In the genomic region with DNA sequence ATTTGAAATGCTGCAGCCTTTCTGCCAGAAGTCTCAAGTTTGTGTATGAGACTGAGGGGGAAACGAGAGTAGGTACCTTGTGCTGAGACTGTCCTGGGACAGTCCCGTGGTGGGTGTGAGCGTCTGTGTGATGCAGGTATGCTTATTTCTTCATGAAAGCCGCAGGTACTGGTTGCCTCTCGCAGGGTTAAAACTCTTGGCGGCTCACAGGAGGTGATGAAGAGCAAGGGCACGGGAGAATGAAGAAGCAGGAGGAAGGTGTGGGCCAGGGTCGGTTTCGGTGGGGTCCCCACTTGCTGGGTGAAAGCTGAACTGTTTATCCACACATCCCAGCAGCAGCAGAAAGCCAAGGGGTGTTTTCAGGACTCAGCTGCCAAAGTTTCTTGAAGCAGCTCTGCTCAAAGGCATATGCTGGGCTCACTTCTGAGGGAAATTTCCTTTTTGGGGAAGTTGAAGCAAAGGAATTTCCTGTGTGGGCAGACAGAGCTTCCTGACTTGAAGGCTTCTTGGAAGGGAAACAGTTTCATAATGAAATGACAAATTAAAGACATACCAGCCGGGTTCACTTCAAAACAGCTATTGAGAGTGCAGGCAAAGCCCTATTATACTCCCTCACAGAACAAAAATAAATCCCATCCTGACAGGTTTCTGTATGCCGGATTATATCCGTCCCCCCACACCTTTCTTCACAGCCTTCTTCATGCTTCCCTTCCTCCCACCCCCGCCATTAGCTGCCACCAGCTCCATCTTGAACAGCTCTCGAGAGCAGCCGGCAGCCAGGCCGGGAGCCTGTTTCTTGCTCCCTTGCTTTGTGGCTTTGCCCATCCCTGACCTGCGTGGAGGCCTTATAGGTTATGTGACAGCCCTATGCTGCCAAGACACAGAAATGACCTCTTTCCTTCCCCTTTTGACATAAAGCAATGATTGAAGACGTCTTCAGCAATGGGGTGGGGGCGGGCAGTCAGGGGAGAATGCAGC, we compare ENCODE assay signal across 8 cellular contexts.
DNase-seq lines count a peak whose midpoint lies in the region; ATAC-seq lines count a peak whose summit lies in the region.

No MANE protein-coding gene starts in this region.

- no peaks in the 10 kb centered on the region for H3K9me3 Mint-ChIP-seq in T-helper 2 cell treated with Interferon-gamma antibody and Interleukin-4, amounts not matched to agents 5 μg/mL and 100 μg/mL, for 36 hours

- peaks cover 59% of the 10 kb centered on the region for H3K4me1 Mint-ChIP-seq in T-helper 2 cell treated with Interferon-gamma antibody and Interleukin-4, amounts not matched to agents 5 μg/mL and 100 μg/mL, for 36 hours (ENCODE audit: low read depth)

- ATAC-seq in GM18868 (IDR thresholded peaks at IDR 0.05; ENCODE audit: unreplicated experiment) (peak; percentile 68), HG03066 (IDR thresholded peaks at IDR 0.05; ENCODE audit: low read depth, unreplicated experiment) (peak; percentile 70)

- H3K4me3 Mint-ChIP-seq in T-helper 2 cell treated with Interferon-gamma antibody and Interleukin-4, amounts not matched to agents 5 μg/mL and 100 μg/mL, for 36 hours, result peak overlapping the region; percentile 74

- peak overlapping the region; percentile 77 for H3K27ac Mint-ChIP-seq in T-helper 2 cell treated with Interferon-gamma antibody and Interleukin-4, amounts not matched to agents 5 μg/mL and 100 μg/mL, for 36 hours

- no peaks in the 10 kb centered on the region for H3K27me3 Mint-ChIP-seq in T-helper 2 cell treated with Interferon-gamma antibody and Interleukin-4, amounts not matched to agents 5 μg/mL and 100 μg/mL, for 36 hours (ENCODE audit: low read depth)

- H3K36me3 Mint-ChIP-seq in T-helper 2 cell treated with Interferon-gamma antibody and Interleukin-4, amounts not matched to agents 5 μg/mL and 100 μg/mL, for 36 hours (ENCODE audit: low read depth), result peaks cover 8% of the 10 kb centered on the region

- DNase-seq in T-helper 2 cell treated with Interferon-gamma antibody and Interleukin-4, amounts not matched to agents 5 μg/mL and 100 μg/mL, for 36 hours (ENCODE audit: low spot score), result peak; percentile 72
- DNase-seq in central memory CD4-positive, alpha-beta T cell, result peak; percentile 11
- DNase-seq in mucosa of gallbladder (ENCODE audit: low spot score) (peak; percentile 32), NCI-H2081 treated with DMSO at 0.1 percent for 48 hours (lab: John Stamatoyannopoulos, UW) (no peak), cerebellum (ENCODE audit: low spot score) (no peak)
- DNase-seq in stimulated activated naive CD4-positive, alpha-beta T cell treated with Interleukin-2 at 50 U/mL for 16 hours (lab: John Stamatoyannopoulos, UW), result peak; percentile 79

Comparison
In these comparisons a context has a peak if more than half of its experiments do, and no peak if none do; other contexts are left out.
1. DNase-seq: peak in T-helper 2 cell treated with Interferon-gamma antibody and Interleukin-4, amounts not matched to agents 5 μg/mL and 100 μg/mL, for 36 hours (single experiment), central memory CD4-positive, alpha-beta T cell (single experiment), mucosa of gallbladder (single experiment) and stimulated activated naive CD4-positive, alpha-beta T cell treated with Interleukin-2 at 50 U/mL for 16 hours (single experiment); none in NCI-H2081 treated with DMSO at 0.1 percent for 48 hours (single experiment) and cerebellum (single experiment).